Comparison of ENCODE assay signal across 20 cellular contexts in genomic region chr7:103656221-103656620, GRCh38.
DNase-seq lines count a peak whose midpoint lies in the region; ATAC-seq, FAIRE-seq and TF ChIP-seq lines count a peak whose summit lies in the region.
"Had no signal": no experiment of that assay in that cellular context is flagged by ENCODE, and none has a peak within 500 bp of the region (broad histone marks: within the 10 kb centered on the region; RNA-seq: fewer than 3 reads in every experiment).

No MANE protein-coding gene starts in this region.

- H3K4me3 ChIP-seq in IMR-90 (ENCODE audit: insufficient read depth, low read depth, low read length) (no peak overlapping the region), K562 (no peak overlapping the region)
- H3K4me3 ChIP-seq: A549; BLaER1 treated with 17β-estradiol and CSF1 and Interleukin-3, amounts not matched to agents 10 nM and 100 nM had no signal

- DNase-seq in IMR-90 (no peak), K562 (ENCODE audit: extremely low read depth in 1 of 4, low spot score in 3 of 4) (no peak), myocyte (ENCODE audit: low read depth) (peak; percentile 19), H54 (ENCODE audit: insufficient read length, low spot score) (no peak), SHP77 (lab: John Stamatoyannopoulos, UW) (no peak)
- DNase-seq: AML-193; Caco-2; Calu3; CD4-positive, alpha-beta T cell; CD8-positive, alpha-beta T cell; DMS79 treated with DMSO at 0.1 percent for 48 hours; GF-D8 had no signal

- no peak overlapping the region; the same call in 1 of the 2 replicates for H3K23ac ChIP-seq in IMR-90 (ENCODE audit: low read depth, low read length)

- BruUV-seq in IMR-90 (replicated peaks; lab: Mats Ljungman, UMichigan): no TSS peak
- no TSS peak for BruUV-seq in K562 (replicated peaks; lab: Mats Ljungman, UMichigan)

- no peak for FAIRE-seq in K562 (lab: Jason Lieb, UNC)
- FAIRE-seq in H54 (lab: Jason Lieb, UNC): no peak
- FAIRE-seq: A549, D721Med, G401.6, GM12891, GM19239 had no signal

- no peaks in the 10 kb centered on the region for H3K9me3 ChIP-seq in IMR-90 (ENCODE audit: control insufficient read depth, insufficient read depth, low read length)
- H3K9me3 ChIP-seq in K562 (replicated peaks; ENCODE audit: control insufficient read depth, insufficient read depth, low read depth, low read length): no peaks in the 10 kb centered on the region
- H3K9me3 ChIP-seq: A549; BLaER1 treated with 17β-estradiol and CSF1 and Interleukin-3, amounts not matched to agents 10 nM and 100 nM; Caco-2 had no signal

- H3K4ac ChIP-seq in IMR-90 (ENCODE audit: low read depth, low read length): 0 out of 2 replicates have a peak overlapping the region, but pooled peaks have one; percentile 33

- H3K56ac ChIP-seq in IMR-90 (ENCODE audit: extremely low read depth, insufficient read depth, low read length): no peak overlapping the region

- H2AFZ ChIP-seq in IMR-90 (replicated peaks; ENCODE audit: low read length, poor library complexity) (no peak overlapping the region), K562 (ENCODE audit: low read depth, low read length) (peak overlapping the region; percentile 28; the same call in 1 of the 2 replicates)

- H3K4me2 ChIP-seq in IMR-90 (ENCODE audit: low read depth, low read length): no peak overlapping the region
- no peak overlapping the region for H3K4me2 ChIP-seq in K562 (ENCODE audit: insufficient read depth, low read length)
- H3K4me2 ChIP-seq: A549; BLaER1 treated with 17β-estradiol and CSF1 and Interleukin-3, amounts not matched to agents 10 nM and 100 nM had no signal

- 0 out of 2 replicates have a peak overlapping the region, but pooled peaks have one; percentile 58 for H3K14ac ChIP-seq in IMR-90 (replicated peaks; ENCODE audit: low read depth, low read length)

- CTCF ChIA-PET in IMR-90 (lab: Yijun Ruan, JAX) (no interaction called here), K562 (lab: Yijun Ruan, JAX; ENCODE audit: low intra/inter-chr PET ratio) (no interaction called here)

- no peaks in the 10 kb centered on the region for H3K79me1 ChIP-seq in IMR-90 (ENCODE audit: low read depth in 1 of 2, low read length in 2 of 2)

- peak overlapping the region; percentile 64; the same call in 1 of the 2 replicates for H2AK5ac ChIP-seq in IMR-90 (ENCODE audit: low read depth, low read length)

- H4K5ac ChIP-seq in IMR-90 (ENCODE audit: low read depth, low read length): peak overlapping the region; percentile 37; the same call in 1 of the 2 replicates

- H3K9ac ChIP-seq in IMR-90 (ENCODE audit: low read depth, low read length): no peak overlapping the region
- H3K9ac ChIP-seq in K562 (ENCODE audit: insufficient read depth in 1 of 2, low read depth in 2 of 2, low read length in 2 of 2): no peak overlapping the region
- H3K9ac ChIP-seq: BLaER1 treated with 17β-estradiol and CSF1 and Interleukin-3, amounts not matched to agents 10 nM and 100 nM had no signal

- H3K4me1 ChIP-seq in IMR-90 (ENCODE audit: control insufficient read depth, insufficient read depth, low read length) (peaks cover 6% of the 10 kb centered on the region), K562 (replicated peaks in 1 of 2; ENCODE audit: control insufficient read depth in 2 of 2, insufficient read depth in 2 of 2, low read length in 2 of 2) (peaks cover 10 to 43% of the 10 kb centered on the region in 2 experiments)
- H3K4me1 ChIP-seq: BLaER1 treated with 17β-estradiol and CSF1 and Interleukin-3, amounts not matched to agents 10 nM and 100 nM had no signal

- dilution Hi-C loops in IMR-90 (cut with HindIII; ENCODE audit: low sequenced_read_pairs, unreplicated experiment): no loop called here

- H4K8ac ChIP-seq in IMR-90 (ENCODE audit: low read depth in 2 of 2, low read length in 2 of 2): no peak overlapping the region

- TF ChIP-seq EP300 in K562 (IDR thresholded peaks at IDR 0.05; ENCODE audit: low read length): no peak

- no peaks in the 10 kb centered on the region for H3K36me3 ChIP-seq in IMR-90 (ENCODE audit: control insufficient read depth, insufficient read depth, low read length)
- peaks cover 26% of the 10 kb centered on the region; the same call in 2 of the 3 replicates for H3K36me3 ChIP-seq in K562 (ENCODE audit: control insufficient read depth, insufficient read depth, low read length)
- H3K36me3 ChIP-seq: BLaER1 treated with 17β-estradiol and CSF1 and Interleukin-3, amounts not matched to agents 10 nM and 100 nM had no signal

- no peak overlapping the region for H2AK9ac ChIP-seq in IMR-90 (replicated peaks; ENCODE audit: low read depth, low read length, poor library complexity)

- no peak for TF ChIP-seq RAD21 in IMR-90 (IDR thresholded peaks at IDR 0.05; ENCODE audit: low read length)
- TF ChIP-seq RAD21 in K562 (CRISPR knock-in tag; conservative IDR thresholded peaks at IDR 0.05 in 1 of 2, IDR thresholded peaks at IDR 0.05 in 1 of 2): no peak

- no peaks in the 10 kb centered on the region for H4K20me1 ChIP-seq in IMR-90 (ENCODE audit: insufficient read depth, low read length)
- H4K20me1 ChIP-seq in K562 (replicated peaks; ENCODE audit: control insufficient read depth, insufficient read depth, low read length): no peaks in the 10 kb centered on the region
- H4K20me1 ChIP-seq: BLaER1 treated with 17β-estradiol and CSF1 and Interleukin-3, amounts not matched to agents 10 nM and 100 nM had no signal

- H3K9me1 ChIP-seq in IMR-90 (ENCODE audit: insufficient read depth, low read length) (no peaks in the 10 kb centered on the region), K562 (ENCODE audit: control insufficient read depth, insufficient read depth, low read length) (no peaks in the 10 kb centered on the region)

- H2BK120ac ChIP-seq in IMR-90 (ENCODE audit: low read depth, low read length): no peak overlapping the region

- no peak overlapping the region for H2BK5ac ChIP-seq in IMR-90 (ENCODE audit: low read depth, low read length, poor library complexity, severe bottlenecking)

- intact Hi-C loops in IMR-90 (cut with micrococcal nuclease) (no loop called here), K562 (cut with micrococcal nuclease) (no loop called here)

- ATAC-seq in IMR-90 (ENCODE audit: low read depth) (no peak), K562 (no peak)
- ATAC-seq: A549; CD8-positive, alpha-beta T cell had no signal

- TF ChIP-seq POLR2A in IMR-90 (IDR thresholded peaks at IDR 0.05; ENCODE audit: low read depth, low read length) (no peak), K562 (conservative IDR thresholded peaks at IDR 0.05) (no peak), H54 (IDR thresholded peaks at IDR 0.05; ENCODE audit: low read depth, low read length) (no peak)

- H3K18ac ChIP-seq in IMR-90 (ENCODE audit: low read depth, low read length): peak overlapping the region; percentile 54; the same call in 1 of the 2 replicates

- H4K91ac ChIP-seq in IMR-90 (ENCODE audit: insufficient read depth, low read depth, low read length): no peak overlapping the region

- POLR2A ChIA-PET in IMR-90 (lab: Charles Lee; ENCODE audit: unreplicated experiment): no interaction called here
- POLR2A ChIA-PET in K562 (lab: Yijun Ruan, JAX): interaction anchor here (1.3 kb wide), 1 partner anchor 16 kb away, joined by 4 read pairs; no protein-coding TSS in a partner anchor

- H3K27me3 ChIP-seq in IMR-90 (ENCODE audit: control insufficient read depth, insufficient read depth, low read length): no peaks in the 10 kb centered on the region
- H3K27me3 ChIP-seq in K562 (ENCODE audit: control insufficient read depth in 2 of 2, insufficient read depth in 2 of 2, low read length in 2 of 2): no peaks in the 10 kb centered on the region
- H3K27me3 ChIP-seq: BLaER1 treated with 17β-estradiol and CSF1 and Interleukin-3, amounts not matched to agents 10 nM and 100 nM had no signal

- no peak overlapping the region for H3K27ac ChIP-seq in IMR-90 (ENCODE audit: insufficient read depth, low read length)
- H3K27ac ChIP-seq in K562 (ENCODE audit: extremely low read depth, low read depth, low read length): peak overlapping the region; percentile 43
- H3K27ac ChIP-seq: 22Rv1; A549; BLaER1 treated with 17β-estradiol and CSF1 and Interleukin-3, amounts not matched to agents 10 nM and 100 nM; C4-2B had no signal

- no peaks in the 10 kb centered on the region for H3K79me2 ChIP-seq in K562 (ENCODE audit: control insufficient read depth, insufficient read depth, low read length)

- no peak for TF ChIP-seq CTCF in IMR-90 (conservative IDR thresholded peaks at IDR 0.05; ENCODE audit: low read depth, low read length)
- TF ChIP-seq CTCF in K562 (IDR thresholded peaks at IDR 0.05 in 2 of 3, conservative IDR thresholded peaks at IDR 0.05 in 1 of 3; ENCODE audit: insufficient read depth in 2 of 3, low read depth in 1 of 3, low read length in 3 of 3): no peak

- in situ Hi-C loops in IMR-90 (cut with MboI; ENCODE audit: low sequenced_read_pairs): no loop called here
- in situ Hi-C loops in K562 (cut with MboI): no loop called here

- 0 out of 3 replicates have a peak overlapping the region, but pooled peaks have one; percentile 58 for H2BK15ac ChIP-seq in IMR-90 (ENCODE audit: low read depth, low read length)

- peak overlapping the region; percentile 59; the same call in 1 of the 2 replicates for H2BK20ac ChIP-seq in IMR-90 (ENCODE audit: low read depth, low read length)

TF ChIP-seq in IMR-90, 13 proteins besides CTCF, POLR2A, EP300 and RAD21 (continues in another document):
- no peak for TF ChIP-seq MAZ (IDR thresholded peaks at IDR 0.05; ENCODE audit: borderline replicate concordance, low read depth, low read length)
- no peak for TF ChIP-seq CHD1 (IDR thresholded peaks at IDR 0.05; ENCODE audit: low read depth, low read length)
- TF ChIP-seq MAFK (IDR thresholded peaks at IDR 0.05; ENCODE audit: low read depth, low read length): no peak
- TF ChIP-seq NFE2L2 (IDR thresholded peaks at IDR 0.05; ENCODE audit: low read depth, low read length): no peak
- no peak for TF ChIP-seq BHLHE40 (IDR thresholded peaks at IDR 0.05; ENCODE audit: low read depth, low read length)
- TF ChIP-seq FOS (IDR thresholded peaks at IDR 0.05; ENCODE audit: low read depth, low read length): no peak

TF ChIP-seq in K562, 482 proteins besides CTCF, POLR2A, EP300 and RAD21:
- 0 out of 2 replicates have a peak, but pooled peaks have one; percentile 60 for TF ChIP-seq ZNF431 (CRISPR knock-in tag; IDR thresholded peaks at IDR 0.05)
- TF ChIP-seq TRIM24 (IDR thresholded peaks at IDR 0.05): no peak
